Comparison of ENCODE assay signal across 8 cellular contexts in the genomic region with DNA sequence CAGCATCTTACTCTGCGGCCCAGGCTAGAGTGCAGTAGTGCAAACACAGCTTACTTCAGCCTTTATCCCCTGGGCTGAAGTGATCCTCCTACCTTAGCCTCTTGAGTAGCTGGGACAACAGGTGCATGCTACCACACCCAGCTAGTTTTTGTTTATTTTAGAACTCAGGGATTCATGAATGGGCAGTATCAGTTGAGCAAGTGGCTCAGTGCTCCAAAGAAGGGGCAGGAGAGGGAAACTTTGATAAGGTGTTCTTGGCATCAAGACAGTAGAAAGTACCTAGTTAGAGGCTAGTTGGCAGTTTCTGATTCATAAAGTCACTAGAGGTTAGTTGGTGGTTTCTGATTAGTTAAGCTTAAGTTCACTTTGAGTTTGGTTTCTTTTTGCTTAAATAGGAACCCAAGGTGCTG. TPM values are rescaled to one million over a fixed set of nuclear protein-coding genes. Genes with fewer than 3 reads are reported as not detected.
DNase-seq lines count a peak whose midpoint lies in the region; ATAC-seq lines count a peak whose summit lies in the region.

No MANE protein-coding gene starts in this region.

- DNase-seq in NCI-H1417 (lab: John Stamatoyannopoulos, UW) (peak in 2 of 3 experiments; percentile 15 to 83), NCI-H1417 treated with DMSO at 0.1 percent for 48 hours (lab: John Stamatoyannopoulos, UW) (no peak), NCI-H226 (peak; percentile 8), renal cortical epithelial cell (ENCODE audit: low read depth) (peak; percentile 34), NCI-H146 treated with DMSO at 0.1 percent for 48 hours (lab: John Stamatoyannopoulos, UW; ENCODE audit: unreplicated experiment) (no peak)
- no peak for DNase-seq in activated CD4-positive, alpha-beta T cell treated with anti-CD3 and anti-CD28 coated beads, Interleukin-2, amount 50 U/mL, for 4 hours
- no peak for DNase-seq in activated CD4-positive, CD25-positive, alpha-beta regulatory T cell (lab: John Stamatoyannopoulos, UW)

- ATAC-seq in HG02840 (IDR thresholded peaks at IDR 0.05; ENCODE audit: low FRiP score, unreplicated experiment), result peak; percentile 64

RNA-seq across cellular contexts. Expression of a gene that starts 18.4 kb away (rescaled TPM):
- 5.6 and 14.5 TPM in 2 replicates for total RNA-seq in renal cortical epithelial cell

Comparison
In these comparisons a context has a peak if more than half of its experiments do, and no peak if none do; other contexts are left out.
1. DNase-seq: peak in NCI-H1417 (2 of 3), NCI-H226 (single experiment) and renal cortical epithelial cell (single experiment); none in NCI-H1417 treated with DMSO at 0.1 percent for 48 hours (single experiment), activated CD4-positive, alpha-beta T cell treated with anti-CD3 and anti-CD28 coated beads, Interleukin-2, amount 50 U/mL, for 4 hours (0 of 2), NCI-H146 treated with DMSO at 0.1 percent for 48 hours (single experiment) and activated CD4-positive, CD25-positive, alpha-beta regulatory T cell (0 of 4).